In genomic region chr10:67764012-67764822, GRCh38 we compare ENCODE assay signal across 8 cellular contexts.
A peak's percentile ranks its signal among the peaks of the same experiment; 100 is the strongest.
DNase-seq lines count a peak whose midpoint lies in the region; ATAC-seq and TF ChIP-seq lines count a peak whose summit lies in the region.

No MANE protein-coding gene starts in this region.

- H3K4me3 ChIP-seq in GM12865 (ENCODE audit: low read depth, low read length) (peak overlapping the region; percentile 83), adrenal gland (peak overlapping the region; percentile 64 to 100 (median 67)), heart right ventricle (peak overlapping the region; percentile 55 to 95 (median 68))

- peaks cover 11% of the 10 kb centered on the region for H3K27me3 Mint-ChIP-seq in type B pancreatic cell

- H3K36me3 Mint-ChIP-seq in type B pancreatic cell, result peaks cover 6% of the 10 kb centered on the region

- H3K9me3 Mint-ChIP-seq in type B pancreatic cell, result no peaks in the 10 kb centered on the region

- H3K4me1 ChIP-seq in adrenal gland (replicated peaks in 1 of 2) (peaks cover 0 to 16% of the 10 kb centered on the region in 2 donors), heart right ventricle (peaks cover 0 to 15% (median 0%) of the 10 kb centered on the region in 9 donors)

- peak overlapping the region; percentile 99 for H3K27ac Mint-ChIP-seq in type B pancreatic cell

- no peaks in the 10 kb centered on the region for H3K27me3 ChIP-seq in adrenal gland
- H3K27me3 ChIP-seq in heart right ventricle, result no peaks in the 10 kb centered on the region

- DNase-seq in GM12865 (ENCODE audit: low read depth), result peak; percentile 97
- peak; percentile 85 for DNase-seq in NCI-H1436 (lab: John Stamatoyannopoulos, UW)
- peak; percentile 89 for DNase-seq in SW480 (ENCODE audit: low spot score)
- peak; percentile 86 to 99 (median 93) for DNase-seq in adrenal gland
- peak; percentile 91 to 94 for DNase-seq in heart right ventricle
- peak; percentile 95 for DNase-seq in pons (ENCODE audit: low spot score)
- DNase-seq in type B pancreatic cell (ENCODE audit: extremely low spot score, unreplicated experiment), result peak; percentile 98

- peak overlapping the region; percentile 80 to 96 (median 87) for H3K27ac ChIP-seq in adrenal gland
- peak overlapping the region; percentile 77 to 98 (median 92) for H3K27ac ChIP-seq in heart right ventricle

- no peaks in the 10 kb centered on the region for H3K36me3 ChIP-seq in adrenal gland (replicated peaks in 1 of 2)
- H3K36me3 ChIP-seq in heart right ventricle, result no peaks in the 10 kb centered on the region

- TF ChIP-seq POLR2A in adrenal gland (IDR thresholded peaks at IDR 0.05), result no peak

- H3K9me3 ChIP-seq in adrenal gland (replicated peaks in 1 of 3) (no peaks in the 10 kb centered on the region), heart right ventricle (no peaks in the 10 kb centered on the region)

- H3K4me3 Mint-ChIP-seq in type B pancreatic cell, result peak overlapping the region; percentile 95

- peaks cover 5% of the 10 kb centered on the region for H3K4me1 Mint-ChIP-seq in type B pancreatic cell (ENCODE audit: unreplicated experiment)

- 0 to 1% (median 0%) methylated on average over 35 to 56 of the region's 56 CpGs for WGBS in adrenal gland, 4 donors
- 0% methylated on average over 56 of the region's 56 CpGs for WGBS in heart right ventricle, 2 donors

- no peak for TF ChIP-seq CTCF in GM12865 (IDR thresholded peaks at IDR 0.05; ENCODE audit: insufficient read depth, low read depth, low read length, missing control alignments)
- no peak for TF ChIP-seq CTCF in adrenal gland (IDR thresholded peaks at IDR 0.05)
- no peak for TF ChIP-seq CTCF in heart right ventricle (IDR thresholded peaks at IDR 0.05)
- no peak for TF ChIP-seq CTCF in type B pancreatic cell (conservative IDR thresholded peaks at IDR 0.05)

- intact Hi-C loops in adrenal gland (cut with DNase I), result no loop called here
- intact Hi-C loops in heart right ventricle (cut with DNase I), result loop anchor here in 2 of 10 donors (5.0 to 10.0 kb wide), 2 partner anchors 67 to 99 kb away; partner anchors contain the start of gene CTNNA3 (in 1 of the 2)

- peak; percentile 87 for ATAC-seq in HG02840 (IDR thresholded peaks at IDR 0.05; ENCODE audit: low FRiP score, unreplicated experiment)
- ATAC-seq in heart right ventricle, result peak; percentile 95 to 97 (median 96)

Comparison
In these comparisons a context has a peak if more than half of its experiments do, and no peak if none do; other contexts are left out.
1. Peak in every context shown above with its lines: DNase-seq, ATAC-seq, H3K4me3 ChIP-seq and H3K27ac ChIP-seq.